ENCODE assay signal across 1 cellular context in genomic region chr12:53452159-53453077, GRCh38.
TF ChIP-seq lines count a peak whose summit lies in the region.

No MANE protein-coding gene starts in this region.

TF ChIP-seq in K562, 482 proteins besides CTCF, POLR2A, EP300 and RAD21 (continued from another document and continues in another):
- TF ChIP-seq MGA (IDR thresholded peaks at IDR 0.05): peak; percentile 51
- peak; percentile 15; the same call in 1 of the 2 replicates for TF ChIP-seq PBX2 (CRISPR knock-in tag; IDR thresholded peaks at IDR 0.05; ENCODE audit: low read depth)
- TF ChIP-seq PBX2 (tag; conservative IDR thresholded peaks at IDR 0.05; ENCODE audit: low read depth): no peak
- peak; percentile 9; the same call in 1 of the 2 replicates for TF ChIP-seq DPF2 (IDR thresholded peaks at IDR 0.05)
- peak; percentile 85 for TF ChIP-seq HNRNPK (IDR thresholded peaks at IDR 0.05; ENCODE audit: low read depth, low read length, poor library complexity, severe bottlenecking)
- TF ChIP-seq PRMT5 (CRISPR knock-in tag; IDR thresholded peaks at IDR 0.05): peak; percentile 97
- peak in 1 of 2 experiments; percentile 3; a peak in 1 of 4 replicates for TF ChIP-seq RCOR1 (IDR thresholded peaks at IDR 0.05; ENCODE audit: borderline replicate concordance in 1 of 2, low read depth in 2 of 2, low read length in 2 of 2)
- no peak for TF ChIP-seq GTF2F1 (IDR thresholded peaks at IDR 0.05; ENCODE audit: low read depth, low read length)
- TF ChIP-seq HMGXB4 (CRISPR knock-in tag; IDR thresholded peaks at IDR 0.05): peak; percentile 99
- TF ChIP-seq TBP (optimal IDR thresholded peaks at IDR 0.05; ENCODE audit: low read depth, low read length): no peak
- TF ChIP-seq ZNF785 (CRISPR knock-in tag; IDR thresholded peaks at IDR 0.05): no peak
- peak; percentile 36; the same call in 1 of the 2 replicates for TF ChIP-seq ATF4 (CRISPR knock-in tag; IDR thresholded peaks at IDR 0.05)
- no peak for TF ChIP-seq STAT6 (CRISPR knock-in tag; IDR thresholded peaks at IDR 0.05)
- no peak for TF ChIP-seq CBX8 (IDR thresholded peaks at IDR 0.05; ENCODE audit: borderline replicate concordance, extremely low read depth, low read depth, low read length, poor library complexity, severe bottlenecking)
- peak; percentile 88; the same call in 1 of the 2 replicates for TF ChIP-seq EP400 (IDR thresholded peaks at IDR 0.05)
- peak; percentile 12; the same call in 1 of the 2 replicates for TF ChIP-seq NCOA1 (IDR thresholded peaks at IDR 0.05; ENCODE audit: low read depth)
- 0 out of 2 replicates have a peak, but pooled peaks have one; percentile 32 for TF ChIP-seq ZNF41 (CRISPR knock-in tag; conservative IDR thresholded peaks at IDR 0.05)
- TF ChIP-seq C11orf30 (IDR thresholded peaks at IDR 0.05; ENCODE audit: low read depth): no peak
- no peak for TF ChIP-seq CSDE1 (IDR thresholded peaks at IDR 0.05)
- peak; percentile 90 to 93; a peak in 3 of 4 replicates for TF ChIP-seq ZNF639 (CRISPR knock-in tag; conservative IDR thresholded peaks at IDR 0.05 in 1 of 2, IDR thresholded peaks at IDR 0.05 in 1 of 2)
- no peak for TF ChIP-seq RNF2 (IDR thresholded peaks at IDR 0.05)
- TF ChIP-seq KAT7 (CRISPR knock-in tag; IDR thresholded peaks at IDR 0.05; ENCODE audit: borderline replicate concordance): peak; percentile 83
- TF ChIP-seq ZNF445 (CRISPR knock-in tag; IDR thresholded peaks at IDR 0.05; ENCODE audit: low read depth): no peak
- TF ChIP-seq PHF21A (IDR thresholded peaks at IDR 0.05; ENCODE audit: borderline replicate concordance, low read depth): no peak
- TF ChIP-seq FOXJ2 (tag; IDR thresholded peaks at IDR 0.05): no peak
- TF ChIP-seq VEZF1 (CRISPR knock-in tag; IDR thresholded peaks at IDR 0.05): peak; percentile 99
- TF ChIP-seq ZNF583 (CRISPR knock-in tag; IDR thresholded peaks at IDR 0.05): peak; percentile 23; the same call in 1 of the 2 replicates
- peak; percentile 66; the same call in 1 of the 2 replicates for TF ChIP-seq RB1 (IDR thresholded peaks at IDR 0.05; ENCODE audit: low read depth)
- 0 out of 2 replicates have a peak, but pooled peaks have one; percentile 62 for TF ChIP-seq TGIF2 (CRISPR knock-in tag; IDR thresholded peaks at IDR 0.05)
- TF ChIP-seq LCOR (CRISPR knock-in tag; IDR thresholded peaks at IDR 0.05): peak; percentile 45
- peak; percentile 98 for TF ChIP-seq RBM22 (IDR thresholded peaks at IDR 0.05; ENCODE audit: low read depth, low read length, poor library complexity, severe bottlenecking)
- TF ChIP-seq ARID3A (IDR thresholded peaks at IDR 0.05; ENCODE audit: borderline replicate concordance, low read depth, low read length): no peak
